9 cellular contexts compared by ENCODE assay signal in the genomic region with DNA sequence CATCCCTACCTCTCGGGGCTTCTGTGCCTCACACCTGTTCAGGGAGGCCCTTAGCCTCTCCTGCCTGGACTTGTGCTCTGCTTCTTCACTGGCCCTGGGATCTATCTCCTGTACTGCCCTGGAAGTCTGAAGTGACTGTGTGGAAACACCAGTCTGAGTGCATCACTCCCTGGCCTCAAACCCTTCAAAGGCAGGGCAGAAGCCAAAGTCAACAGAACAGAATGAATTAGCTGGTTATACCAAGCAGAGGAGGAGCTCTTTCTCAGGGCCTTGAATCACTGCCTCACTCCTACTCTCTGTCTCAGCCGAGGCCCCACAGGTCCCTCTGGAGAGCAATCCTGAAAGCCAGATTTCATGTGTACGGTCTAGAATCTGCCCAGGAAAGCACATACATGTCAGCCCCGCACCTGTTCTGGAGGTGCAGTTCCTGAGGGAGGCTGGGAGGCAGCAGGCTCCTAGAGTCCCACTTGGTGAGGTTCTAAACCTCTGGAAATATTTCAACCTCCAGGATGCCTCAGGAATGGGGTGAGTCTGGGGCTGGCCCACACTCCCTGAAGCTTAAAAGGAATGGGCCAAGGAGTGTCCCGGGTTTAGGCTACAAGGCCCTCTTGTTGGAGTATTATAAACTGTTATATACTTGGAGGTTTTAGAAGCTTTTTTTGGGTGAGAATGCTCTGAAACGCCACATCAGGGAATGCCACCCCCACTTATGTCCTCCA.
A peak's percentile ranks its signal among the peaks of the same experiment; 100 is the strongest.
DNase-seq lines count a peak whose midpoint lies in the region; ATAC-seq and TF ChIP-seq lines count a peak whose summit lies in the region.
"Had no signal": no experiment of that assay in that cellular context is flagged by ENCODE, and none has a peak within 500 bp of the region (broad histone marks: within the 10 kb centered on the region; RNA-seq: fewer than 3 reads in every experiment).

No MANE protein-coding gene starts in this region.

- no peak for TF ChIP-seq POLR2A in IMR-90 (IDR thresholded peaks at IDR 0.05; ENCODE audit: low read depth, low read length)

- POLR2A ChIA-PET in IMR-90 (lab: Charles Lee; ENCODE audit: unreplicated experiment): interaction anchor here (0.5 to 0.6 kb wide), 3 partner anchors 206 to 1002 kb away, joined by 3 to 6 read pairs (median 4); no protein-coding TSS in a partner anchor

- H3K4me1 ChIP-seq in IMR-90 (ENCODE audit: control insufficient read depth, insufficient read depth, low read length) (peaks cover 28% of the 10 kb centered on the region), thoracic aorta (ENCODE audit: control insufficient read depth in 1 of 2, low read depth in 2 of 2) (peaks cover 0 to 34% of the 10 kb centered on the region in 2 donors)

- peak overlapping the region; percentile 69 for H4K5ac ChIP-seq in IMR-90 (ENCODE audit: low read depth, low read length)

- H3K79me1 ChIP-seq in IMR-90 (ENCODE audit: low read depth in 1 of 2, low read length in 2 of 2): no peaks in the 10 kb centered on the region

- no CpG with 5 or more reads among the region's 6 CpGs for WGBS in IMR-90 (ENCODE audit: extremely low coverage in 2 of 2, insufficient read length in 1 of 2), 2 experiments

- peak overlapping the region; percentile 28 for H2AFZ ChIP-seq in IMR-90 (replicated peaks; ENCODE audit: low read length, poor library complexity)

- H2AK9ac ChIP-seq in IMR-90 (replicated peaks; ENCODE audit: low read depth, low read length, poor library complexity): no peak overlapping the region

- peak overlapping the region; percentile 90 for H2BK5ac ChIP-seq in IMR-90 (ENCODE audit: low read depth, low read length, poor library complexity, severe bottlenecking)

- no peaks in the 10 kb centered on the region for H3K9me3 ChIP-seq in IMR-90 (ENCODE audit: control insufficient read depth, insufficient read depth, low read length)
- H3K9me3 ChIP-seq in thoracic aorta: no peaks in the 10 kb centered on the region

- peak overlapping the region; percentile 85 for H2BK120ac ChIP-seq in IMR-90 (ENCODE audit: low read depth, low read length)

- peak overlapping the region; percentile 82 for H3K4ac ChIP-seq in IMR-90 (ENCODE audit: low read depth, low read length)

- intact Hi-C loops in IMR-90 (cut with micrococcal nuclease): loop anchor here (10.0 kb wide), 1 partner anchor 782 kb away; no protein-coding TSS in a partner anchor

- H3K14ac ChIP-seq in IMR-90 (replicated peaks; ENCODE audit: low read depth, low read length): peak overlapping the region; percentile 47

- H4K91ac ChIP-seq in IMR-90 (ENCODE audit: insufficient read depth, low read depth, low read length): peak overlapping the region; percentile 85

- H3K56ac ChIP-seq in IMR-90 (ENCODE audit: extremely low read depth, insufficient read depth, low read length): no peak overlapping the region

- dilution Hi-C loops in IMR-90 (cut with HindIII; ENCODE audit: low sequenced_read_pairs, unreplicated experiment): no loop called here

- no peaks in the 10 kb centered on the region for H3K36me3 ChIP-seq in IMR-90 (ENCODE audit: control insufficient read depth, insufficient read depth, low read length)
- H3K36me3 ChIP-seq in thoracic aorta: no peaks in the 10 kb centered on the region

- in situ Hi-C loops in IMR-90 (cut with MboI; ENCODE audit: low sequenced_read_pairs) (loop anchor here (10.0 kb wide), 1 partner anchor 312 kb away; no protein-coding TSS in a partner anchor), ACHN (cut with HindIII; ENCODE audit: low pct_ligation_motif_present, low pct_unique_long_range_greater_than_20kb, low sequenced_read_pairs) (no loop called here)

- ATAC-seq in IMR-90 (ENCODE audit: low read depth): peak; percentile 70
- peak; percentile 37 for ATAC-seq in thoracic aorta (ENCODE audit: insufficient number of reproducible peaks, low FRiP score, low read depth)
- ATAC-seq: naive thymus-derived CD4-positive, alpha-beta T cell had no signal

- H3K4me3 ChIP-seq in IMR-90 (ENCODE audit: insufficient read depth, low read depth, low read length) (no peak overlapping the region), thoracic aorta (no peak overlapping the region)

- H3K9me1 ChIP-seq in IMR-90 (ENCODE audit: insufficient read depth, low read length): peaks cover 19% of the 10 kb centered on the region

- peak overlapping the region; percentile 48 to 66 for H4K8ac ChIP-seq in IMR-90 (ENCODE audit: low read depth in 2 of 2, low read length in 2 of 2)

- H2AK5ac ChIP-seq in IMR-90 (ENCODE audit: low read depth, low read length): peak overlapping the region; percentile 92

- DNase-seq in IMR-90 (peak; percentile 96), astrocyte of the hippocampus (ENCODE audit: low read depth, low spot score) (peak; percentile 92), hepatic stellate cell (ENCODE audit: low spot score) (peak; percentile 86), thoracic aorta (ENCODE audit: low spot score) (no peak), ACHN (no peak), UCSD-AML1 (lab: John Stamatoyannopoulos, UW; ENCODE audit: unreplicated experiment) (no peak)
- DNase-seq in stimulated activated CD4-positive, alpha-beta T cell treated with anti-CD3 and anti-CD28 coated beads, Interleukin-2, amount 100 ng/mL, for 24 hours: no peak
- DNase-seq: KBM-7; naive thymus-derived CD4-positive, alpha-beta T cell had no signal

- H2BK15ac ChIP-seq in IMR-90 (ENCODE audit: low read depth, low read length): peak overlapping the region; percentile 95

- peak overlapping the region; percentile 98; the same call in 1 of the 2 replicates for H3K27ac ChIP-seq in IMR-90 (ENCODE audit: insufficient read depth, low read length)
- no peak overlapping the region for H3K27ac ChIP-seq in thoracic aorta

- peak overlapping the region; percentile 69; the same call in 1 of the 2 replicates for H3K23ac ChIP-seq in IMR-90 (ENCODE audit: low read depth, low read length)

- no peaks in the 10 kb centered on the region for H3K27me3 ChIP-seq in IMR-90 (ENCODE audit: control insufficient read depth, insufficient read depth, low read length)
- H3K27me3 ChIP-seq in thoracic aorta (replicated peaks; ENCODE audit: insufficient read depth): no peaks in the 10 kb centered on the region

- TF ChIP-seq RAD21 in IMR-90 (IDR thresholded peaks at IDR 0.05; ENCODE audit: low read length): no peak

- H2BK20ac ChIP-seq in IMR-90 (ENCODE audit: low read depth, low read length): peak overlapping the region; percentile 75

- CTCF ChIA-PET in IMR-90 (lab: Yijun Ruan, JAX): interaction anchor here (2.3 to 8.3 kb wide), 3 partner anchors 18 to 311 kb away, joined by 7 to 90 read pairs (median 16); no protein-coding TSS in a partner anchor

- TF ChIP-seq CTCF in IMR-90 (conservative IDR thresholded peaks at IDR 0.05; ENCODE audit: low read depth, low read length) (no peak), thoracic aorta (IDR thresholded peaks at IDR 0.05) (no peak)

- no TSS peak for BruUV-seq in IMR-90 (replicated peaks; lab: Mats Ljungman, UMichigan)

- H3K18ac ChIP-seq in IMR-90 (ENCODE audit: low read depth, low read length): peak overlapping the region; percentile 90

- H3K9ac ChIP-seq in IMR-90 (ENCODE audit: low read depth, low read length): peak overlapping the region; percentile 12; the same call in 1 of the 2 replicates

- no peak overlapping the region for H3K4me2 ChIP-seq in IMR-90 (ENCODE audit: low read depth, low read length)

- peaks cover 11% of the 10 kb centered on the region; the same call in 1 of the 2 replicates for H4K20me1 ChIP-seq in IMR-90 (ENCODE audit: insufficient read depth, low read length)

TF ChIP-seq in IMR-90, 13 proteins besides CTCF, POLR2A, EP300 and RAD21:
- TF ChIP-seq CEBPB (IDR thresholded peaks at IDR 0.05; ENCODE audit: low read depth, low read length): peak; percentile 74
- TF ChIP-seq MXI1 (IDR thresholded peaks at IDR 0.05; ENCODE audit: borderline replicate concordance, low read depth, low read length): no peak
- peak; percentile 49; the same call in 1 of the 2 replicates for TF ChIP-seq NFE2L2 (IDR thresholded peaks at IDR 0.05; ENCODE audit: low read depth, low read length)
- TF ChIP-seq MAZ (IDR thresholded peaks at IDR 0.05; ENCODE audit: borderline replicate concordance, low read depth, low read length): no peak
- TF ChIP-seq MAFK (IDR thresholded peaks at IDR 0.05; ENCODE audit: low read depth, low read length): no peak
- peak; percentile 51 for TF ChIP-seq RCOR1 (IDR thresholded peaks at IDR 0.05; ENCODE audit: insufficient replicate concordance, low read length)
- TF ChIP-seq SMC3 (IDR thresholded peaks at IDR 0.05; ENCODE audit: low read depth, low read length): no peak

Comparison
In these comparisons a context has a peak if more than half of its experiments do, and no peak if none do; other contexts are left out.
1. DNase-seq: peak in IMR-90 (single experiment), astrocyte of the hippocampus (single experiment) and hepatic stellate cell (single experiment); none in thoracic aorta (single experiment), ACHN (single experiment), stimulated activated CD4-positive, alpha-beta T cell treated with anti-CD3 and anti-CD28 coated beads, Interleukin-2, amount 100 ng/mL, for 24 hours (0 of 2) and UCSD-AML1 (single experiment).